ENCODE assay signal across 2 cellular contexts in genomic region chr12:110688446-110689001, GRCh38.
A peak's percentile ranks its signal among the peaks of the same experiment; 100 is the strongest.
TF ChIP-seq lines count a peak whose summit lies in the region.

No MANE protein-coding gene starts in this region.

TF ChIP-seq in A549, 52 proteins besides CTCF, POLR2A, EP300 and RAD21:
- no peak for TF ChIP-seq E2F6 (IDR thresholded peaks at IDR 0.05; ENCODE audit: borderline replicate concordance, low read depth)
- no peak for TF ChIP-seq POLR2AphosphoS2 (conservative IDR thresholded peaks at IDR 0.05; ENCODE audit: low read length)
- TF ChIP-seq ESRRA (IDR thresholded peaks at IDR 0.05; ENCODE audit: borderline replicate concordance, low read length), result no peak
- no peak for TF ChIP-seq HES2 (IDR thresholded peaks at IDR 0.05)
- no peak for TF ChIP-seq EHMT2 (IDR thresholded peaks at IDR 0.05; ENCODE audit: low read depth)
- no peak for TF ChIP-seq MAX (IDR thresholded peaks at IDR 0.05)
TF ChIP-seq in A549: peak in this region for 0.

TF ChIP-seq in HepG2, 621 proteins besides CTCF, POLR2A, EP300 and RAD21:
- TF ChIP-seq SP2 (CRISPR knock-in tag; IDR thresholded peaks at IDR 0.05) (no peak), NR0B2 (CRISPR knock-in tag; IDR thresholded peaks at IDR 0.05) (no peak), ZNF558 (CRISPR knock-in tag; IDR thresholded peaks at IDR 0.05; ENCODE audit: borderline replicate concordance) (no peak), ZMYM3 (CRISPR knock-in tag; IDR thresholded peaks at IDR 0.05) (no peak), ZNF777 (CRISPR knock-in tag; IDR thresholded peaks at IDR 0.05) (no peak), GABPB1 (CRISPR knock-in tag; IDR thresholded peaks at IDR 0.05) (peak; percentile 5; the same call in 1 of the 2 replicates), ATF3 (CRISPR knock-in tag; IDR thresholded peaks at IDR 0.05) (no peak), NRL (CRISPR knock-in tag; IDR thresholded peaks at IDR 0.05; ENCODE audit: borderline replicate concordance) (0 out of 2 replicates have a peak, but pooled peaks have one; percentile 21), ZNF562 (CRISPR knock-in tag; IDR thresholded peaks at IDR 0.05; ENCODE audit: borderline replicate concordance) (no peak), ZNF768 (CRISPR knock-in tag; IDR thresholded peaks at IDR 0.05) (peak; percentile 93), DMTF1 (CRISPR knock-in tag; IDR thresholded peaks at IDR 0.05) (no peak), PLRG1 (conservative IDR thresholded peaks at IDR 0.05) (no peak), AKAP8 (CRISPR knock-in tag; IDR thresholded peaks at IDR 0.05) (no peak), TEAD2 (CRISPR knock-in tag; IDR thresholded peaks at IDR 0.05) (no peak), PRMT3 (CRISPR knock-in tag; IDR thresholded peaks at IDR 0.05; ENCODE audit: borderline replicate concordance, low read depth) (no peak), ZFP91 (CRISPR knock-in tag; IDR thresholded peaks at IDR 0.05; ENCODE audit: borderline replicate concordance) (peak; percentile 5; the same call in 1 of the 2 replicates), ZNF678 (CRISPR knock-in tag; IDR thresholded peaks at IDR 0.05) (no peak), RFX5 (IDR thresholded peaks at IDR 0.05; ENCODE audit: low read depth, low read length) (no peak), ARNT2 (CRISPR knock-in tag; IDR thresholded peaks at IDR 0.05; ENCODE audit: low read depth) (no peak), THRA (CRISPR knock-in tag; IDR thresholded peaks at IDR 0.05; ENCODE audit: borderline replicate concordance) (no peak), KDM6A (CRISPR knock-in tag; IDR thresholded peaks at IDR 0.05; ENCODE audit: low read depth) (no peak), CREB1 (IDR thresholded peaks at IDR 0.05) (no peak), CREB1 (CRISPR knock-in tag; IDR thresholded peaks at IDR 0.05) (no peak)
